ENCODE assay signal across 8 cellular contexts in the genomic region with DNA sequence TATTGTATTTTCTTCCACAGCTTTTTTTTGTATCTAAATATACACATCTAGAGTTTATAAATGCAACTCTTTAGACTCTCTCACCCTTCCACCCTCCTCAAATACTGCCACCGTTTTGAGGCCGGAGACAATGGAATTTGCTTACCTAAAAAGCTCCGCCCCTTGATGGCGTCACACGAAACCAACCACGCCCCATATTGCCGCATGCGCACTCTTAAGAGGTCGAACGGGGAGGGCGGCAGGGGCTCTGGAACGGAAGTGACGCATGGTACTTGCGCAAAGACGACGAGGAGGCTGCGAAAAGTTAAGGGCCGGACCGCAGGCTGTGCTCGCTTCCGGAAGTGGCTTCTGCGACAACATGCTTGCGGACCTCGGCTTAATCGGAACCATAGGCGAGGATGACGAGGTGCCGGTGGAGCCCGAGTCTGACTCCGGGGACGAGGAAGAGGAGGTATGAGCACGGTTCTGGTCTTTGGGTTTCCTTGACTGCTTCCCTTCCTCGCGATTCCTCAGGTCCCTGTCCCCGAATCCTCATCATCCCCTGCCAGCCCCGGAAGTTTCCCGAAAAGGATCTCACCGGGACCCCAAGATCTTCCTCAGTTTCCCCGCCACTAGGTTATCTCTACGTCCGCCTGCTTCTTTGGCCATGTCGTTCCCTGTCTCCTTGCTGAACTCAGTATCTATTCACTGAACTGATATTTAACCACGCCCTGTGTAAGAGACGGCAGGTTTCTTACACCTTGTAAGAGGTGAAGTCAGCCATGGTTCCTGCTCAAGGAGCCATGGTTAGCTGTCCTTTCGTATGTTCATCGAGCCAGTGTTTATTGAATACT. TPM values are rescaled to one million over a fixed set of nuclear protein-coding genes. Genes with fewer than 3 reads are reported as not detected.
DNase-seq lines count a peak whose midpoint lies in the region; TF ChIP-seq lines count a peak whose summit lies in the region.

A gene with protein sequence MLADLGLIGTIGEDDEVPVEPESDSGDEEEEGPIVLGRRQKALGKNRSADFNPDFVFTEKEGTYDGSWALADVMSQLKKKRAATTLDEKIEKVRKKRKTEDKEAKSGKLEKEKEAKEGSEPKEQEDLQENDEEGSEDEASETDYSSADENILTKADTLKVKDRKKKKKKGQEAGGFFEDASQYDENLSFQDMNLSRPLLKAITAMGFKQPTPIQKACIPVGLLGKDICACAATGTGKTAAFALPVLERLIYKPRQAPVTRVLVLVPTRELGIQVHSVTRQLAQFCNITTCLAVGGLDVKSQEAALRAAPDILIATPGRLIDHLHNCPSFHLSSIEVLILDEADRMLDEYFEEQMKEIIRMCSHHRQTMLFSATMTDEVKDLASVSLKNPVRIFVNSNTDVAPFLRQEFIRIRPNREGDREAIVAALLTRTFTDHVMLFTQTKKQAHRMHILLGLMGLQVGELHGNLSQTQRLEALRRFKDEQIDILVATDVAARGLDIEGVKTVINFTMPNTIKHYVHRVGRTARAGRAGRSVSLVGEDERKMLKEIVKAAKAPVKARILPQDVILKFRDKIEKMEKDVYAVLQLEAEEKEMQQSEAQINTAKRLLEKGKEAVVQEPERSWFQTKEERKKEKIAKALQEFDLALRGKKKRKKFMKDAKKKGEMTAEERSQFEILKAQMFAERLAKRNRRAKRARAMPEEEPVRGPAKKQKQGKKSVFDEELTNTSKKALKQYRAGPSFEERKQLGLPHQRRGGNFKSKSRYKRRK (plus strand): TSS at position 326 of the 833 bp plus-strand sequence. CDS start 33 bp downstream, at position 359.

- peak within 1 kb of the TSS; percentile 65 to 76 for H3K27ac ChIP-seq in SK-N-SH (ENCODE audit: low read depth in 2 of 2, low read length in 1 of 2)

- H3K9me2 ChIP-seq in SK-N-SH: no peaks in the 10 kb centered on the region

- TF ChIP-seq CTCF in HFFc6 (IDR thresholded peaks at IDR 0.05) (no peak), SK-N-SH (IDR thresholded peaks at IDR 0.05) (no peak)

- POLR2A ChIA-PET in SK-N-SH (lab: Yijun Ruan, JAX): interaction anchor here (0.8 to 1.2 kb wide), 3 partner anchors 31 to 94 kb away, joined by 3 to 7 read pairs (median 4); partner anchors contain the start of gene STAU1

- H3K27ac Mint-ChIP-seq in HFFc6: peak within 1 kb of the TSS; percentile 89

- H3K36me3 ChIP-seq in SK-N-SH (replicated peaks in 1 of 2; ENCODE audit: control insufficient read depth in 1 of 2, insufficient read depth in 2 of 2, low read length in 1 of 2): peaks cover 22 to 24% of the 10 kb centered on the region in 2 experiments

- peaks cover 28% of the 10 kb centered on the region for H3K4me1 Mint-ChIP-seq in HFFc6 (ENCODE audit: low read depth)

- H3K27me3 Mint-ChIP-seq in HFFc6 (ENCODE audit: insufficient read depth): no peaks in the 10 kb centered on the region; the same call in 1 of the 2 replicates

- peak within 1 kb of the TSS; percentile 74 for H3K9ac ChIP-seq in SK-N-SH

- no peak for TF ChIP-seq RAD21 in SK-N-SH (IDR thresholded peaks at IDR 0.05; ENCODE audit: low read length)

- H3K4me3 ChIP-seq in SK-N-SH (ENCODE audit: low read depth in 2 of 2, low read length in 1 of 2): peak within 1 kb of the TSS; percentile 80 to 91

- H3F3A ChIP-seq in SK-N-SH (replicated peaks; ENCODE audit: insufficient read depth): peaks cover 3% of the 10 kb centered on the region

- peak within 1 kb of the TSS; percentile 84 for H3K4me2 ChIP-seq in SK-N-SH

- peaks cover 15% of the 10 kb centered on the region for H3K36me3 Mint-ChIP-seq in HFFc6 (ENCODE audit: low read depth)

- no peaks in the 10 kb centered on the region for H3K27me3 ChIP-seq in SK-N-SH (ENCODE audit: insufficient read depth)

- peak within 1 kb of the TSS; percentile 80 for H2AFZ ChIP-seq in SK-N-SH (ENCODE audit: low read depth)

- H3K9me3 Mint-ChIP-seq in HFFc6: no peaks in the 10 kb centered on the region

- CTCF ChIA-PET in SK-N-SH (lab: Yijun Ruan, JAX): interaction anchor here (1.1 to 6.4 kb wide), 2 partner anchors 85 to 190 kb away, joined by 5 to 112 read pairs; no protein-coding TSS in a partner anchor

- H3K79me2 ChIP-seq in SK-N-SH (ENCODE audit: insufficient read depth): peaks cover 24% of the 10 kb centered on the region

- no peaks in the 10 kb centered on the region for H3K9me3 ChIP-seq in SK-N-SH

- no peak for TF ChIP-seq EP300 in SK-N-SH (IDR thresholded peaks at IDR 0.05; ENCODE audit: borderline replicate concordance in 1 of 2, low read depth in 1 of 2, low read length in 1 of 2)

- WGBS in SK-N-SH (ENCODE audit: low lambda C conversion rate): under 1% methylated on average over 45 of the region's 46 CpGs

- no peaks in the 10 kb centered on the region for H4K20me1 ChIP-seq in SK-N-SH (ENCODE audit: insufficient read depth)

- DNase-seq in GM04503 (ENCODE audit: low read depth) (peak; percentile 88), HFFc6 (peak; percentile 96), NCI-H1048 (lab: John Stamatoyannopoulos, UW) (peak; percentile 96), SK-N-SH (peak; percentile 95), germinal center (ENCODE audit: low spot score) (peak; percentile 94), non-pigmented ciliary epithelial cell (ENCODE audit: low read depth) (peak; percentile 93), superior temporal gyrus (ENCODE audit: extremely low spot score) (peak; percentile 100)
- DNase-seq in activated naive CD4-positive, alpha-beta T cell treated with anti-CD3 and anti-CD28 coated beads, Interleukin-2, amount 50 U/mL, for 16 hours: peak; percentile 90

- H3K4me3 Mint-ChIP-seq in HFFc6: peak within 1 kb of the TSS; percentile 97

- H3K4me1 ChIP-seq in SK-N-SH (ENCODE audit: control insufficient read depth in 1 of 2, insufficient read depth in 2 of 2, low read depth in 1 of 2, low read length in 1 of 2): peaks cover 0 to 8% of the 10 kb centered on the region in 2 experiments; a peak in 1 of 4 replicates

TF ChIP-seq in SK-N-SH, 30 proteins besides CTCF, POLR2A, EP300 and RAD21 (continues in another document):
- TF ChIP-seq RCOR1 (IDR thresholded peaks at IDR 0.05; ENCODE audit: low read length) (no peak; the same call in 1 of the 2 replicates), RXRA (IDR thresholded peaks at IDR 0.05; ENCODE audit: borderline replicate concordance, low read depth) (no peak), FOXJ3 (CRISPR knock-in tag; IDR thresholded peaks at IDR 0.05) (no peak), USF2 (IDR thresholded peaks at IDR 0.05; ENCODE audit: borderline replicate concordance, low read depth, low read length) (peak; percentile 27; the same call in 1 of the 2 replicates), SMC3 (IDR thresholded peaks at IDR 0.05; ENCODE audit: low read depth, low read length) (no peak), MEF2A (IDR thresholded peaks at IDR 0.05; ENCODE audit: borderline replicate concordance, low read depth) (no peak), NRF1 (IDR thresholded peaks at IDR 0.05; ENCODE audit: low read depth, low read length) (peak; percentile 81), POLR2AphosphoS5 (IDR thresholded peaks at IDR 0.05; ENCODE audit: low read depth, low read length) (peak; percentile 90), MAX (IDR thresholded peaks at IDR 0.05; ENCODE audit: low read depth) (peak; percentile 86)
- TF ChIP-seq, protein P1, sequence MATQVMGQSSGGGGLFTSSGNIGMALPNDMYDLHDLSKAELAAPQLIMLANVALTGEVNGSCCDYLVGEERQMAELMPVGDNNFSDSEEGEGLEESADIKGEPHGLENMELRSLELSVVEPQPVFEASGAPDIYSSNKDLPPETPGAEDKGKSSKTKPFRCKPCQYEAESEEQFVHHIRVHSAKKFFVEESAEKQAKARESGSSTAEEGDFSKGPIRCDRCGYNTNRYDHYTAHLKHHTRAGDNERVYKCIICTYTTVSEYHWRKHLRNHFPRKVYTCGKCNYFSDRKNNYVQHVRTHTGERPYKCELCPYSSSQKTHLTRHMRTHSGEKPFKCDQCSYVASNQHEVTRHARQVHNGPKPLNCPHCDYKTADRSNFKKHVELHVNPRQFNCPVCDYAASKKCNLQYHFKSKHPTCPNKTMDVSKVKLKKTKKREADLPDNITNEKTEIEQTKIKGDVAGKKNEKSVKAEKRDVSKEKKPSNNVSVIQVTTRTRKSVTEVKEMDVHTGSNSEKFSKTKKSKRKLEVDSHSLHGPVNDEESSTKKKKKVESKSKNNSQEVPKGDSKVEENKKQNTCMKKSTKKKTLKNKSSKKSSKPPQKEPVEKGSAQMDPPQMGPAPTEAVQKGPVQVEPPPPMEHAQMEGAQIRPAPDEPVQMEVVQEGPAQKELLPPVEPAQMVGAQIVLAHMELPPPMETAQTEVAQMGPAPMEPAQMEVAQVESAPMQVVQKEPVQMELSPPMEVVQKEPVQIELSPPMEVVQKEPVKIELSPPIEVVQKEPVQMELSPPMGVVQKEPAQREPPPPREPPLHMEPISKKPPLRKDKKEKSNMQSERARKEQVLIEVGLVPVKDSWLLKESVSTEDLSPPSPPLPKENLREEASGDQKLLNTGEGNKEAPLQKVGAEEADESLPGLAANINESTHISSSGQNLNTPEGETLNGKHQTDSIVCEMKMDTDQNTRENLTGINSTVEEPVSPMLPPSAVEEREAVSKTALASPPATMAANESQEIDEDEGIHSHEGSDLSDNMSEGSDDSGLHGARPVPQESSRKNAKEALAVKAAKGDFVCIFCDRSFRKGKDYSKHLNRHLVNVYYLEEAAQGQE (IDR thresholded peaks at IDR 0.05; ENCODE audit: low read depth, low read length): no peak; the same call in 1 of the 2 replicates
- TF ChIP-seq, protein P2, sequence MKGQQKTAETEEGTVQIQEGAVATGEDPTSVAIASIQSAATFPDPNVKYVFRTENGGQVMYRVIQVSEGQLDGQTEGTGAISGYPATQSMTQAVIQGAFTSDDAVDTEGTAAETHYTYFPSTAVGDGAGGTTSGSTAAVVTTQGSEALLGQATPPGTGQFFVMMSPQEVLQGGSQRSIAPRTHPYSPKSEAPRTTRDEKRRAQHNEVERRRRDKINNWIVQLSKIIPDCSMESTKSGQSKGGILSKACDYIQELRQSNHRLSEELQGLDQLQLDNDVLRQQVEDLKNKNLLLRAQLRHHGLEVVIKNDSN (IDR thresholded peaks at IDR 0.05; ENCODE audit: borderline replicate concordance, low read depth): no peak

RNA-seq across cellular contexts. Expression of the gene that starts here (rescaled TPM):
- 10 to 100 TPM; 26.8 to 32.2 (median 30.5) TPM for total RNA-seq in HFFc6 (2021; fragmentation: NEBNext Ultra II Directional; extraction: Animal tissue kit (Norgen Biotek cat#: 25700))
- polyA plus RNA-seq in SK-N-SH (2012; rRNA removed): 51.9 and 52.4 TPM in 2 replicates
- 41.9 and 42.7 TPM in 2 replicates for polyA plus RNA-seq in SK-N-SH (2012; cell fraction: cytosol; rRNA removed)
- 69.0 and 76.6 TPM in 2 replicates for polyA plus RNA-seq in SK-N-SH (2012; cell fraction: nucleus; rRNA removed)

Comparison
In these comparisons a context has a peak if more than half of its experiments do, and no peak if none do; other contexts are left out.
1. Peak in every context shown above with its lines: DNase-seq, H3K4me3 ChIP-seq and H3K27ac ChIP-seq.